Comparison of ENCODE assay signal across 8 cellular contexts in genomic region chr4:47510506-47511143, GRCh38. TPM values are rescaled to one million over a fixed set of nuclear protein-coding genes. Genes with fewer than 3 reads are reported as not detected.
DNase-seq lines count a peak whose midpoint lies in the region; ATAC-seq and TF ChIP-seq lines count a peak whose summit lies in the region.

No MANE protein-coding gene starts in this region.

- CTCF ChIA-PET in activated CD8-positive, alpha-beta T cell treated with anti-CD3 and anti-CD28 coated beads for 36 hours (lab: Charles Lee): interaction anchor here (1.9 kb wide), 1 partner anchor 54 kb away, joined by 6 read pairs; no protein-coding TSS in a partner anchor
- CTCF ChIA-PET in activated CD8-positive, alpha-beta T cell treated with anti-CD3 and anti-CD28 coated beads, Interleukin-2, amount 10 ng/mL, durations not matched to agents 7 days and 5 days (lab: Charles Lee): interaction anchor here (1.0 to 1.9 kb wide), 4 partner anchors 27 to 54 kb away, joined by 3 to 7 read pairs (median 4); no protein-coding TSS in a partner anchor
- CTCF ChIA-PET in activated B cell treated with CpG ODN at 0.5 μM for 24 hours (lab: Charles Lee): interaction anchor here (0.8 to 2.7 kb wide), 10 partner anchors 10 to 54 kb away, joined by 3 to 7 read pairs (median 4); partner anchors contain the start of genes ATP10D and COMMD8

- peaks cover 5% of the 10 kb centered on the region for H3K36me3 Mint-ChIP-seq in activated CD8-positive, alpha-beta T cell treated with anti-CD3 and anti-CD28 coated beads for 36 hours (ENCODE audit: low read depth)
- H3K36me3 Mint-ChIP-seq in activated CD8-positive, alpha-beta T cell treated with anti-CD3 and anti-CD28 coated beads, Interleukin-2, amount 10 ng/mL, durations not matched to agents 7 days and 5 days (ENCODE audit: low read depth): peaks cover 10% of the 10 kb centered on the region
- H3K36me3 Mint-ChIP-seq in activated B cell treated with CpG ODN at 0.5 μM for 24 hours (ENCODE audit: low read depth): peaks cover 29% of the 10 kb centered on the region
- H3K36me3 Mint-ChIP-seq in naive B cell: peaks cover 22 to 26% of the 10 kb centered on the region in 2 donors

- no peak for ATAC-seq in activated CD8-positive, alpha-beta T cell treated with anti-CD3 and anti-CD28 coated beads for 36 hours
- no peak for ATAC-seq in activated CD8-positive, alpha-beta T cell treated with anti-CD3 and anti-CD28 coated beads, Interleukin-2, amount 10 ng/mL, durations not matched to agents 7 days and 5 days
- ATAC-seq in HG03108 (IDR thresholded peaks at IDR 0.05; ENCODE audit: unreplicated experiment) (peak; percentile 96), activated B cell treated with CpG ODN at 0.5 μM for 24 hours (ENCODE audit: low read depth) (peak; percentile 90), naive B cell (ENCODE audit: low read depth in 2 of 2) (peak; percentile 87)

- no peaks in the 10 kb centered on the region for H3K9me3 Mint-ChIP-seq in activated CD8-positive, alpha-beta T cell treated with anti-CD3 and anti-CD28 coated beads for 36 hours
- H3K9me3 Mint-ChIP-seq in activated CD8-positive, alpha-beta T cell treated with anti-CD3 and anti-CD28 coated beads, Interleukin-2, amount 10 ng/mL, durations not matched to agents 7 days and 5 days (ENCODE audit: insufficient read depth): no peaks in the 10 kb centered on the region
- H3K9me3 Mint-ChIP-seq in activated B cell treated with CpG ODN at 0.5 μM for 24 hours (no peaks in the 10 kb centered on the region), naive B cell (no peaks in the 10 kb centered on the region)

- POLR2A ChIA-PET in activated CD8-positive, alpha-beta T cell treated with anti-CD3 and anti-CD28 coated beads for 36 hours (lab: Charles Lee): interaction anchor here (0.9 kb wide), 1 partner anchor 16 kb away, joined by 3 read pairs; no protein-coding TSS in a partner anchor
- POLR2A ChIA-PET in activated CD8-positive, alpha-beta T cell treated with anti-CD3 and anti-CD28 coated beads, Interleukin-2, amount 10 ng/mL, durations not matched to agents 7 days and 5 days (lab: Charles Lee): no interaction called here
- POLR2A ChIA-PET in activated B cell treated with CpG ODN at 0.5 μM for 24 hours (lab: Charles Lee): interaction anchor here (0.7 to 1.8 kb wide), 5 partner anchors 12 to 47 kb away, joined by 3 to 6 read pairs (median 4); partner anchors contain the start of genes ATP10D and COMMD8

- H3K27me3 Mint-ChIP-seq in activated CD8-positive, alpha-beta T cell treated with anti-CD3 and anti-CD28 coated beads for 36 hours: no peaks in the 10 kb centered on the region
- peaks cover 2% of the 10 kb centered on the region for H3K27me3 Mint-ChIP-seq in activated CD8-positive, alpha-beta T cell treated with anti-CD3 and anti-CD28 coated beads, Interleukin-2, amount 10 ng/mL, durations not matched to agents 7 days and 5 days (ENCODE audit: low read depth)
- H3K27me3 Mint-ChIP-seq in activated B cell treated with CpG ODN at 0.5 μM for 24 hours (no peaks in the 10 kb centered on the region), naive B cell (no peaks in the 10 kb centered on the region)

- no peak for DNase-seq in activated CD8-positive, alpha-beta T cell treated with anti-CD3 and anti-CD28 coated beads for 36 hours
- DNase-seq in activated CD8-positive, alpha-beta T cell treated with anti-CD3 and anti-CD28 coated beads, Interleukin-2, amount 10 ng/mL, durations not matched to agents 7 days and 5 days: no peak
- DNase-seq in activated B cell treated with CpG ODN at 0.5 μM for 24 hours (no peak), naive B cell (peak; percentile 46), OCI-M2 (lab: John Stamatoyannopoulos, UW; ENCODE audit: unreplicated experiment) (no peak), DMS 273 (lab: John Stamatoyannopoulos, UW; ENCODE audit: unreplicated experiment) (no peak)
- DNase-seq in activated CD4-positive, alpha-beta T cell treated with anti-CD3 and anti-CD28 coated beads for 4 hours: no peak

- H3K4me3 Mint-ChIP-seq in activated CD8-positive, alpha-beta T cell treated with anti-CD3 and anti-CD28 coated beads for 36 hours: no peak overlapping the region
- no peak overlapping the region for H3K4me3 Mint-ChIP-seq in activated CD8-positive, alpha-beta T cell treated with anti-CD3 and anti-CD28 coated beads, Interleukin-2, amount 10 ng/mL, durations not matched to agents 7 days and 5 days
- peak overlapping the region; percentile 21 for H3K4me3 Mint-ChIP-seq in activated B cell treated with CpG ODN at 0.5 μM for 24 hours
- peak overlapping the region; percentile 2 to 78 (median 59) for H3K4me3 Mint-ChIP-seq in naive B cell

- H3K4me1 Mint-ChIP-seq in activated CD8-positive, alpha-beta T cell treated with anti-CD3 and anti-CD28 coated beads for 36 hours (ENCODE audit: low read depth): peaks cover 7% of the 10 kb centered on the region
- H3K4me1 Mint-ChIP-seq in activated CD8-positive, alpha-beta T cell treated with anti-CD3 and anti-CD28 coated beads, Interleukin-2, amount 10 ng/mL, durations not matched to agents 7 days and 5 days (ENCODE audit: low read depth): peaks cover 11% of the 10 kb centered on the region
- H3K4me1 Mint-ChIP-seq in activated B cell treated with CpG ODN at 0.5 μM for 24 hours: peaks cover 70% of the 10 kb centered on the region
- peaks cover 56 to 71% (median 68%) of the 10 kb centered on the region in 3 donors for H3K4me1 Mint-ChIP-seq in naive B cell

- H3K27ac Mint-ChIP-seq in activated CD8-positive, alpha-beta T cell treated with anti-CD3 and anti-CD28 coated beads for 36 hours: no peak overlapping the region
- no peak overlapping the region for H3K27ac Mint-ChIP-seq in activated CD8-positive, alpha-beta T cell treated with anti-CD3 and anti-CD28 coated beads, Interleukin-2, amount 10 ng/mL, durations not matched to agents 7 days and 5 days
- peak overlapping the region; percentile 76 for H3K27ac Mint-ChIP-seq in activated B cell treated with CpG ODN at 0.5 μM for 24 hours
- H3K27ac Mint-ChIP-seq in naive B cell: peak overlapping the region; percentile 57 to 87 (median 76)

- intact Hi-C loops in activated CD8-positive, alpha-beta T cell treated with anti-CD3 and anti-CD28 coated beads for 36 hours (cut with micrococcal nuclease): no loop called here
- intact Hi-C loops in activated B cell treated with CpG ODN at 0.5 μM for 24 hours (cut with micrococcal nuclease): loop anchor here (1.0 to 5.0 kb wide), 6 partner anchors 9 to 52 kb away; partner anchors contain the start of genes ATP10D and COMMD8

- peak; percentile 19 for TF ChIP-seq CTCF in activated CD8-positive, alpha-beta T cell treated with anti-CD3 and anti-CD28 coated beads for 36 hours (IDR thresholded peaks at IDR 0.05)
- no peak for TF ChIP-seq CTCF in activated B cell treated with CpG ODN at 0.5 μM for 24 hours (IDR thresholded peaks at IDR 0.05)

RNA-seq across cellular contexts. Expression of gene ATP10D, which starts 25.6 kb away (rescaled TPM):
- 1 to 10 TPM; 4.1 to 4.7 TPM for total RNA-seq in activated CD8-positive, alpha-beta T cell treated with anti-CD3 and anti-CD28 coated beads for 36 hours
- 10 to 100 TPM; 10.1 to 11.7 TPM for total RNA-seq in activated CD8-positive, alpha-beta T cell treated with anti-CD3 and anti-CD28 coated beads, Interleukin-2, amount 10 ng/mL, durations not matched to agents 7 days and 5 days
- total RNA-seq in activated B cell treated with CpG ODN at 0.5 μM for 24 hours: 26.2 and 31.6 TPM in 2 replicates
- 10 to 100 TPM; 21.5 to 70.9 (median 43.8) TPM for polyA plus RNA-seq in naive B cell (ENCODE audit: low read depth in 6 of 6)

RNA-seq across cellular contexts. Expression of gene COMMD8, which starts 47.1 kb away (rescaled TPM):
- 10 to 100 TPM; 30.5 to 32.8 TPM for total RNA-seq in activated CD8-positive, alpha-beta T cell treated with anti-CD3 and anti-CD28 coated beads for 36 hours
- 10 to 100 TPM; 30.2 to 30.4 TPM for total RNA-seq in activated CD8-positive, alpha-beta T cell treated with anti-CD3 and anti-CD28 coated beads, Interleukin-2, amount 10 ng/mL, durations not matched to agents 7 days and 5 days
- total RNA-seq in activated B cell treated with CpG ODN at 0.5 μM for 24 hours: 23.6 and 23.9 TPM in 2 replicates
- 10 to 100 TPM; 49.5 to 90.7 (median 61.9) TPM for polyA plus RNA-seq in naive B cell (ENCODE audit: low read depth in 6 of 6)

Comparison
In these comparisons a context has a peak if more than half of its experiments do, and no peak if none do; other contexts are left out.
1. ATAC-seq: peak in HG03108 (single experiment), activated B cell treated with CpG ODN at 0.5 μM for 24 hours (single experiment) and naive B cell (2 of 2); none in activated CD8-positive, alpha-beta T cell treated with anti-CD3 and anti-CD28 coated beads for 36 hours (single experiment) and activated CD8-positive, alpha-beta T cell treated with anti-CD3 and anti-CD28 coated beads, Interleukin-2, amount 10 ng/mL, durations not matched to agents 7 days and 5 days (single experiment).
2. H3K27ac Mint-ChIP-seq: peak in activated B cell treated with CpG ODN at 0.5 μM for 24 hours (single experiment) and naive B cell (6 of 6); none in activated CD8-positive, alpha-beta T cell treated with anti-CD3 and anti-CD28 coated beads for 36 hours (single experiment) and activated CD8-positive, alpha-beta T cell treated with anti-CD3 and anti-CD28 coated beads, Interleukin-2, amount 10 ng/mL, durations not matched to agents 7 days and 5 days (single experiment).
3. H3K4me3 Mint-ChIP-seq: peak in activated B cell treated with CpG ODN at 0.5 μM for 24 hours (single experiment) and naive B cell (8 of 8); none in activated CD8-positive, alpha-beta T cell treated with anti-CD3 and anti-CD28 coated beads for 36 hours (single experiment) and activated CD8-positive, alpha-beta T cell treated with anti-CD3 and anti-CD28 coated beads, Interleukin-2, amount 10 ng/mL, durations not matched to agents 7 days and 5 days (single experiment).